Comparison of ENCODE assay signal across 8 cellular contexts in the genomic region with DNA sequence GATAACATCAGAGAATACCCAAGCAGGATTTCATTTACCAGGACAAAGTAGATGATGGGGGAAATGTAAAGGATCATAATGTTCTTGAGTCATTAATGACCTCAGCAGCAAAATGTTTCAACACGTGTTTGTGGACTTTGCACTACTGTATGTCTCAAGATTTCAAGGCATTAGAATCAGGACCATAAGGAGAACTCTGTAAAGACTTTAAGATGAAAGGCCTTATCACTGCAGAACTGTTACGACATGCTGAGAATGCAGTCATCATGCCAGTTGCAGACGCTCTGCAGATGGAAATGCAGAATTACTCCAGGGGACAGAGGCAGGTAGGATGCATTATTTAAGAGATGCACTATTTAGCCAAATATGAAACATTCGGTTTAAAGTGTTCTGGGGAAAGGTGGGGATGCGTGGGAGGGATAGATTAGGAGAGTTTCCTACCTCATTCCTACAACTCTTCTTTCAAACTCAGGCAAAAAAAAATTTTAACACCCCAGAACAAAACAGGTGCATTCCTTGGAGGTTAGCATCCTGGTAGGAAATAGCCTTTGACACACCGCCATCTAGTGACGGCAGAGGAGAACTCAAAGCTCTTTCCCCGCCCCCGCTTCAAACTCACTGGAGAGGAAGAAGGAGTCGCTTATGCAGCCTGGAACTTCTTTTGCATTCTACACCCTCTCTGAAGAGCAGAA. TPM values are rescaled to one million over a fixed set of nuclear protein-coding genes. Genes with fewer than 3 reads are reported as not detected.
DNase-seq lines count a peak whose midpoint lies in the region; ATAC-seq lines count a peak whose summit lies in the region.

No MANE protein-coding gene starts in this region.

- H3K4me3 ChIP-seq in NT2/D1 (ENCODE audit: insufficient read length, low read depth): no peak overlapping the region

- H3K27me3 ChIP-seq in NT2/D1 (ENCODE audit: insufficient read depth, insufficient read length): peaks cover 6% of the 10 kb centered on the region

- no peaks in the 10 kb centered on the region for H3K36me3 Mint-ChIP-seq in naive thymus-derived CD8-positive, alpha-beta T cell
- H3K36me3 Mint-ChIP-seq in stimulated activated effector memory CD8-positive, alpha-beta T cell treated with anti-CD3 and anti-CD28 coated beads, Interleukin-12 subunit alpha, Interleukin-12 subunit beta, amount 100 ng/mL, for 72 hours: no peaks in the 10 kb centered on the region

- peaks cover 0 to under 1% (median 0%) of the 10 kb centered on the region in 9 donors for H3K9me3 Mint-ChIP-seq in naive thymus-derived CD8-positive, alpha-beta T cell
- no peaks in the 10 kb centered on the region for H3K9me3 Mint-ChIP-seq in stimulated activated effector memory CD8-positive, alpha-beta T cell treated with anti-CD3 and anti-CD28 coated beads, Interleukin-12 subunit alpha, Interleukin-12 subunit beta, amount 100 ng/mL, for 72 hours

- no peak overlapping the region for H3K4me3 Mint-ChIP-seq in naive thymus-derived CD8-positive, alpha-beta T cell
- H3K4me3 Mint-ChIP-seq in stimulated activated effector memory CD8-positive, alpha-beta T cell treated with anti-CD3 and anti-CD28 coated beads, Interleukin-12 subunit alpha, Interleukin-12 subunit beta, amount 100 ng/mL, for 72 hours: no peak overlapping the region

- ATAC-seq in HG03175 (IDR thresholded peaks at IDR 0.05; ENCODE audit: unreplicated experiment) (peak; percentile 58), esophagus mucosa (peak; percentile 78), HG03439 (IDR thresholded peaks at IDR 0.05; ENCODE audit: unreplicated experiment) (no peak)
- peak; percentile 86 for ATAC-seq in naive thymus-derived CD8-positive, alpha-beta T cell
- peak; percentile 80 for ATAC-seq in stimulated activated effector memory CD8-positive, alpha-beta T cell treated with anti-CD3 and anti-CD28 coated beads, Interleukin-12 subunit alpha, Interleukin-12 subunit beta, amount 100 ng/mL, for 72 hours

- POLR2A ChIA-PET in naive thymus-derived CD8-positive, alpha-beta T cell (lab: Charles Lee): no interaction called here

- H3K4me1 Mint-ChIP-seq in naive thymus-derived CD8-positive, alpha-beta T cell: peaks cover 0 to 7% (median 4%) of the 10 kb centered on the region in 4 donors
- H3K4me1 Mint-ChIP-seq in stimulated activated effector memory CD8-positive, alpha-beta T cell treated with anti-CD3 and anti-CD28 coated beads, Interleukin-12 subunit alpha, Interleukin-12 subunit beta, amount 100 ng/mL, for 72 hours: no peaks in the 10 kb centered on the region

- peaks cover 5 to 51% (median 9%) of the 10 kb centered on the region in 5 donors for H3K27me3 Mint-ChIP-seq in naive thymus-derived CD8-positive, alpha-beta T cell

- no peaks in the 10 kb centered on the region for H3K4me1 ChIP-seq in NT2/D1 (ENCODE audit: insufficient read depth, insufficient read length)

- no peak overlapping the region for H3K9ac ChIP-seq in NT2/D1 (ENCODE audit: insufficient read length, low read depth)

- H3K9me3 ChIP-seq in NT2/D1 (ENCODE audit: insufficient read depth, low read length): no peaks in the 10 kb centered on the region

- no peak overlapping the region for H3K27ac Mint-ChIP-seq in naive thymus-derived CD8-positive, alpha-beta T cell
- no peak overlapping the region for H3K27ac Mint-ChIP-seq in stimulated activated effector memory CD8-positive, alpha-beta T cell treated with anti-CD3 and anti-CD28 coated beads, Interleukin-12 subunit alpha, Interleukin-12 subunit beta, amount 100 ng/mL, for 72 hours

- H3K36me3 ChIP-seq in NT2/D1 (ENCODE audit: insufficient read depth, insufficient read length, low read length): no peaks in the 10 kb centered on the region

- DNase-seq in GDM1 (lab: John Stamatoyannopoulos, UW) (peak; percentile 66), NT2/D1 (ENCODE audit: low read depth, low spot score) (peak; percentile 81)
- DNase-seq in activated CD8-positive, alpha-beta memory T cell treated with anti-CD3 and anti-CD28 coated beads, Interleukin-2, amount 50 U/mL, for 48 hours: peak; percentile 76
- DNase-seq in naive thymus-derived CD8-positive, alpha-beta T cell: peak; percentile 34 to 84 (median 61)
- DNase-seq in stimulated activated effector memory CD8-positive, alpha-beta T cell treated with anti-CD3 and anti-CD28 coated beads, Interleukin-12 subunit alpha, Interleukin-12 subunit beta, amount 100 ng/mL, for 72 hours (ENCODE audit: low spot score in 2 of 2): peak; percentile 48 to 74

RNA-seq across cellular contexts. Expression of a gene that starts 43.3 kb away (rescaled TPM):
- total RNA-seq in esophagus mucosa: not detected
- total RNA-seq in naive thymus-derived CD8-positive, alpha-beta T cell: not detected
- polyA plus RNA-seq in naive thymus-derived CD8-positive, alpha-beta T cell: not detected
